25 cellular contexts compared by ENCODE assay signal in the genomic region with DNA sequence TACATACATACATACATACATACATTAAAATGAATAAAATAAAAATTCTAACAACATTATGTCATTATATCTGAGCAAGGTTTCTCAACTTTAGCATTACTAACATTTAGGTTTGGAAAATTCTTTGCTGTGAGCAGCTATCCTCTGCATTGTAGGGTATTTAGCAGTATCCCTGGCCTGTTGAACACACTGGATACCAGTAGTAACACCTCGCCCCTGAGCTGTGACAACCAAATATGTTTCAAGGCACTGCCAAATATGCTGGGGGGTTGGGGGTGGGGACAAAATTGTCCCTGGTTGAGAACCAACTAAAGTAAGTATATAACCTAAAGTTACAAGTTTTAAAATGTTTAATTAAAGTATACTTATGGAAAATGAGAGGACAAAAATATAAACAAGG.
"Had no signal": no experiment of that assay in that cellular context is flagged by ENCODE, and none has a peak within 500 bp of the region (broad histone marks: within the 10 kb centered on the region; RNA-seq: fewer than 3 reads in every experiment).

No MANE protein-coding gene starts in this region.

- H2AFZ ChIP-seq: neural progenitor cell, parathyroid adenoma had no signal

- H3K9ac ChIP-seq: neural progenitor cell, parathyroid adenoma had no signal

- H3K4me1 ChIP-seq: neural progenitor cell, parathyroid adenoma, psoas muscle, thyroid gland, tibial nerve, upper lobe of left lung, vagina had no signal

- H3K36me3 ChIP-seq: neural progenitor cell, ovary, stomach, thoracic aorta, thyroid gland, tibial nerve, upper lobe of left lung, vagina had no signal

- ATAC-seq: naive thymus-derived CD4-positive, alpha-beta T cell; natural killer cell; psoas muscle; right cardiac atrium; sciatic nerve; stimulated activated effector memory CD8-positive, alpha-beta T cell treated with anti-CD3 and anti-CD28 coated beads, Interleukin-12 subunit alpha, Interleukin-12 subunit beta, amount 100 ng/mL, for 72 hours; stimulated activated naive B cell treated with anti-CD40 and anti-IgM and Interleukin-4, amounts not matched to agents 10 μg/mL and 1 μg/mL and 100 μg/mL, for 72 hours had no signal

- H3K9me3 ChIP-seq: ovary, psoas muscle, stomach, thoracic aorta, thyroid gland, tibial nerve, upper lobe of left lung, vagina had no signal

- FAIRE-seq: urothelium cell line had no signal

- H3K4me3 ChIP-seq: neural progenitor cell, ovary, psoas muscle, stomach, thoracic aorta, thyroid gland, tibial nerve, upper lobe of left lung, vagina had no signal

- H3K79me2 ChIP-seq: parathyroid adenoma had no signal

- DNase-seq: naive thymus-derived CD4-positive, alpha-beta T cell; natural killer cell; occipital lobe; ovary; posterior cingulate gyrus; psoas muscle; right cardiac atrium; small intestine; stimulated activated CD4-positive, alpha-beta T cell treated with anti-CD3 and anti-CD28 coated beads, Interleukin-15, amount 100 ng/mL, for 24 hours; stimulated activated CD4-positive, alpha-beta T cell treated with anti-CD3 and anti-CD28 coated beads, Interleukin-2, amount 100 ng/mL, for 24 hours; stimulated activated CD4-positive, alpha-beta T cell treated with anti-CD3 and anti-CD28 coated beads, Interleukin-2, amount 100 ng/mL, for 48 hours; stimulated activated CD4-positive, alpha-beta T cell treated with anti-CD3 and anti-CD28 coated beads, Interleukin-4, amount 100 ng/mL, for 24 hours; stimulated activated naive B cell treated with anti-CD40 and anti-IgM and Interleukin-4, amounts not matched to agents 10 μg/mL and 1 μg/mL and 100 μg/mL, for 72 hours; stimulated activated naive CD4-positive, alpha-beta T cell treated with Interleukin-2 at 50 U/mL for 16 hours; stomach; thyroid gland; upper lobe of left lung had no signal

- H3K27ac ChIP-seq: neural progenitor cell, ovary, parathyroid adenoma, psoas muscle, stomach, thoracic aorta, thyroid gland, tibial nerve, upper lobe of left lung, vagina had no signal

- H3K4me2 ChIP-seq: neural progenitor cell had no signal

- H3K27me3 ChIP-seq: neural progenitor cell, ovary, stomach, thyroid gland, tibial nerve, upper lobe of left lung, vagina had no signal
